Comparison of ENCODE assay signal across 8 cellular contexts in genomic region chr17:43483674-43484551, GRCh38. TPM values are rescaled to one million over a fixed set of nuclear protein-coding genes. Genes with fewer than 3 reads are reported as not detected.
A peak's percentile ranks its signal among the peaks of the same experiment; 100 is the strongest.
DNase-seq lines count a peak whose midpoint lies in the region; ATAC-seq and TF ChIP-seq lines count a peak whose summit lies in the region.

Gene DHX8, plus strand, starts transcription at chr17:43483975. Its CDS starts 63 bp downstream, at chr17:43484038.

- peak within 1 kb of the TSS; percentile 73 for H3K9ac ChIP-seq in muscle layer of colon (ENCODE audit: low read length)

- WGBS in esophagus, 2 donors: 0% methylated on average over 51 of the region's 51 CpGs

- H3K4me1 Mint-ChIP-seq in activated T-cell treated with anti-CD3 and anti-CD28 coated beads, Interleukin-2, amount 50 U/mL, for 4 hours (ENCODE audit: low read depth): peaks cover 38% of the 10 kb centered on the region

- H3K27me3 ChIP-seq in esophagus (ENCODE audit: control insufficient read depth in 1 of 2, insufficient read depth in 2 of 2, low read length in 2 of 2): no peaks in the 10 kb centered on the region
- no peaks in the 10 kb centered on the region for H3K27me3 ChIP-seq in muscle layer of colon (ENCODE audit: control insufficient read depth in 1 of 2, insufficient read depth in 2 of 2, low read length in 2 of 2)

- H3K4me3 Mint-ChIP-seq in activated T-cell treated with anti-CD3 and anti-CD28 coated beads, Interleukin-2, amount 50 U/mL, for 4 hours: peak within 1 kb of the TSS; percentile 100

- no peaks in the 10 kb centered on the region for H3K27me3 Mint-ChIP-seq in activated T-cell treated with anti-CD3 and anti-CD28 coated beads, Interleukin-2, amount 50 U/mL, for 4 hours (ENCODE audit: low read depth)

- H3K27ac ChIP-seq in esophagus (ENCODE audit: low read depth in 2 of 2, low read length in 1 of 2) (peak within 1 kb of the TSS; percentile 80 to 94), muscle layer of colon (ENCODE audit: low read depth, low read length) (peak within 1 kb of the TSS; percentile 83)

- DNase-seq in DMS53 treated with DMSO at 0.1 percent for 48 hours (lab: John Stamatoyannopoulos, UW; ENCODE audit: unreplicated experiment): peak; percentile 99
- peak; percentile 99 for DNase-seq in KBM-7
- DNase-seq in activated T-cell treated with anti-CD3 and anti-CD28 coated beads, Interleukin-2, amount 50 U/mL, for 4 hours: peak; percentile 98
- peak; percentile 95 to 97 for DNase-seq in stimulated activated CD8-positive, alpha-beta memory T cell treated with anti-CD3 and anti-CD28 coated beads, Interleukin-7, amount 100 ng/mL, for 4 hours (ENCODE audit: low read depth in 2 of 2)

- ATAC-seq in GM21619 (IDR thresholded peaks at IDR 0.05; ENCODE audit: unreplicated experiment): peak; percentile 88
- peak; percentile 97 to 98 for ATAC-seq in activated T-cell treated with anti-CD3 and anti-CD28 coated beads, Interleukin-2, amount 50 U/mL, for 4 hours

- H3K4me1 ChIP-seq in esophagus (ENCODE audit: control insufficient read depth in 2 of 2, insufficient read depth in 2 of 2, low read length in 1 of 2) (peaks cover 3 to 7% of the 10 kb centered on the region in 2 donors), muscle layer of colon (ENCODE audit: insufficient read depth, low read length) (peaks cover 20% of the 10 kb centered on the region)

- in situ Hi-C loops in KBM-7 (cut with MboI; ENCODE audit: low pct_unique_long_range_greater_than_20kb, low sequenced_read_pairs): no loop called here

- no peaks in the 10 kb centered on the region for H3K9me3 Mint-ChIP-seq in activated T-cell treated with anti-CD3 and anti-CD28 coated beads, Interleukin-2, amount 50 U/mL, for 4 hours

- H3K36me3 Mint-ChIP-seq in activated T-cell treated with anti-CD3 and anti-CD28 coated beads, Interleukin-2, amount 50 U/mL, for 4 hours (ENCODE audit: insufficient read depth): peaks cover 7% of the 10 kb centered on the region

- no peaks in the 10 kb centered on the region for H3K36me3 ChIP-seq in esophagus (ENCODE audit: control insufficient read depth in 2 of 2, insufficient read depth in 2 of 2, low read length in 1 of 2)
- no peaks in the 10 kb centered on the region for H3K36me3 ChIP-seq in muscle layer of colon (ENCODE audit: insufficient read depth, low read length)

- H3K9me3 ChIP-seq in esophagus (ENCODE audit: control insufficient read depth in 2 of 2, insufficient read depth in 1 of 2, low read depth in 1 of 2, low read length in 1 of 2) (no peaks in the 10 kb centered on the region), muscle layer of colon (ENCODE audit: low read length) (no peaks in the 10 kb centered on the region)

- H3K4me3 ChIP-seq in esophagus (ENCODE audit: low read depth in 1 of 2, low read length in 2 of 2): peak within 1 kb of the TSS; percentile 71 to 93
- H3K4me3 ChIP-seq in muscle layer of colon (ENCODE audit: low read depth in 1 of 2, low read length in 2 of 2): peak within 1 kb of the TSS; percentile 63 to 86

TF ChIP-seq in PFSK-1, 5 proteins besides CTCF, POLR2A, EP300 and RAD21:
- TF ChIP-seq FOXP2 (optimal IDR thresholded peaks at IDR 0.05; ENCODE audit: borderline replicate concordance, extremely low read depth, extremely low read length, insufficient read depth) (peak; percentile 90), POLR2AphosphoS5 (IDR thresholded peaks at IDR 0.05; ENCODE audit: low read depth, low read length) (peak; percentile 94), REST (IDR thresholded peaks at IDR 0.05; ENCODE audit: insufficient read depth in 1 of 2, low read depth in 2 of 2, low read length in 2 of 2) (no peak), SIN3A (IDR thresholded peaks at IDR 0.05; ENCODE audit: borderline replicate concordance, insufficient read depth, low read length) (peak; percentile 70; the same call in 1 of the 2 replicates), TAF1 (IDR thresholded peaks at IDR 0.05; ENCODE audit: borderline replicate concordance, insufficient read depth, low read length) (peak; percentile 71; the same call in 1 of the 2 replicates)
TF ChIP-seq in PFSK-1: peak in this region for 4.

RNA-seq across cellular contexts. Expression of gene DHX8, which starts in this region (rescaled TPM):
- 34.0 TPM for polyA plus RNA-seq in PFSK-1 (2012; ENCODE audit: insufficient read length, low read depth)
- 10 to 100 TPM; 54.3 to 58.3 (median 56.7) TPM for total RNA-seq in activated T-cell treated with anti-CD3 and anti-CD28 coated beads, Interleukin-2, amount 50 U/mL, for 4 hours
- polyA plus RNA-seq in esophagus: 10 to 100 TPM; 18.2 to 21.6 TPM

Comparison
In these comparisons a context has a peak if more than half of its experiments do, and no peak if none do; other contexts are left out.
1. Peak in every context shown above with its lines: DNase-seq, ATAC-seq, H3K4me3 ChIP-seq and H3K27ac ChIP-seq.